ENCODE assay signal across 1 cellular context in genomic region chr9:98096091-98096490, GRCh38.
TF ChIP-seq lines count a peak whose summit lies in the region.

No MANE protein-coding gene starts in this region.

TF ChIP-seq in H1, 55 proteins besides CTCF, POLR2A, EP300 and RAD21:
- TF ChIP-seq SUZ12 (IDR thresholded peaks at IDR 0.05; ENCODE audit: low read length) (no peak), TAF1 (IDR thresholded peaks at IDR 0.05; ENCODE audit: low read depth, low read length) (no peak), SIRT6 (IDR thresholded peaks at IDR 0.05; ENCODE audit: low read length) (no peak), GTF2F1 (IDR thresholded peaks at IDR 0.05; ENCODE audit: borderline replicate concordance, low read depth, low read length) (no peak), CBX5 (IDR thresholded peaks at IDR 0.05; ENCODE audit: low read depth, low read length) (no peak), SP4 (IDR thresholded peaks at IDR 0.05; ENCODE audit: low read length) (no peak), E2F6 (IDR thresholded peaks at IDR 0.05) (no peak), BCL11A (IDR thresholded peaks at IDR 0.05; ENCODE audit: low read depth in 2 of 2, low read length in 2 of 2) (no peak), PHF8 (conservative IDR thresholded peaks at IDR 0.05; ENCODE audit: low read depth, low read length) (no peak)
TF ChIP-seq in H1: peak in this region for 0.
